In the genomic region with DNA sequence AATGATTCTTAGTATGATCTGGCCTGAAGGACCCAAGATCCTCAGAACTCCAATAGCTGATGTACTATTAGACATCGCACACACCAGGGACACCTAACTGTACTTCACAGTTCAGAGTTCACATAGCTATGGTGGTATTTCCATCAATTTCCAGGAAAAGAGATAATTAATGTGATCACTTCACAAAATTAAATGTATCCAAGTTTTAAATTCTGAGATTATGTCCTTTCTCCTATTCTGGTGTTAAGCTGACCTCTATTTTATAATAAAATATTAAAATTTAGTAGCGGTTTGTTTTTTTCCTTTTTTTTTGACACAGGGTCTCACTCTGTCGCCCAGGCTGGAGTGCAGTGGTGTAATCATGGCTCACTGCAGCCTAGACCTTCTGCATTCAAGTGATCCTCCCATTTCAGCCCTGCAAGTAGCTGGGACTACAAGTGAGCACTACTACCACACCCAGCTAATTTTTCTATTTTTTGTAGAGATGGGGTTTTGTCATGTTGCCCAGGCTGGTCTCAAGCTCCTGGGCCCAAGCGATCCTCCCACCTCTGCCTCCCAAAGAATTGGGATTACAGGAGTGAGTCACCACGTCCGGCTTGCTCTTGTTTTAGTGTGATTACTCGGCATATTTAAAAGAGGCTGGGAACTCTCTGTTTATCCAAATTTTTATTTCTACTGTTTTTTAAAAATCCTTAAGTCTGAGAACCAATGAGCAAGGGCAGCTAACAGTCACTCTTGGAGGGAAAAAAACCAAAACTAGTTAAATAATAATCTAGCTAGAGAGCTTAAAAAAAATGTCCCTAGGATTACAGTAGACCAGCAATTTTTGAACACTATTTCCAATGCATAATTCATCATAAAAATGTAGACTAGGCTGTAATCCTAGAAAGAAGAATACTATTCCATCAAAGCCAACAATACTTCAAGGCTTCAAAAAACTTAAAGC, we compare ENCODE assay signal across 11 cellular contexts. TPM values are rescaled to one million over a fixed set of nuclear protein-coding genes. Genes with fewer than 3 reads are reported as not detected.
DNase-seq lines count a peak whose midpoint lies in the region; ATAC-seq, FAIRE-seq and TF ChIP-seq lines count a peak whose summit lies in the region.
"Had no signal": no experiment of that assay in that cellular context is flagged by ENCODE, and none has a peak within 500 bp of the region (broad histone marks: within the 10 kb centered on the region; RNA-seq: fewer than 3 reads in every experiment).

No MANE protein-coding gene starts in this region.

- POLR2A ChIA-PET in SK-N-SH (lab: Yijun Ruan, JAX): no interaction called here

- no peaks in the 10 kb centered on the region for H3K9me2 ChIP-seq in SK-N-SH

- H3K4me3 ChIP-seq in SK-N-SH (ENCODE audit: low read depth in 2 of 2, low read length in 1 of 2) (no peak overlapping the region), pancreas (no peak overlapping the region)

- H3K9me3 ChIP-seq in SK-N-SH (no peaks in the 10 kb centered on the region), pancreas (no peaks in the 10 kb centered on the region)

- H3K27ac ChIP-seq in SK-N-SH (ENCODE audit: low read depth in 2 of 2, low read length in 1 of 2) (peak overlapping the region in 1 of 2 experiments; percentile 82; a peak in 2 of 4 replicates), pancreas (no peak overlapping the region)

- TF ChIP-seq RAD21 in SK-N-SH (IDR thresholded peaks at IDR 0.05; ENCODE audit: low read length): no peak

- ATAC-seq in esophagus mucosa: peak; percentile 45
- ATAC-seq in pancreas: peak in 3 of 4 donors; percentile 14 to 35 (median 30)

- no peaks in the 10 kb centered on the region for H3K27me3 ChIP-seq in SK-N-SH (ENCODE audit: insufficient read depth)
- H3K27me3 ChIP-seq in pancreas: no peaks in the 10 kb centered on the region

- H3K36me3 ChIP-seq in SK-N-SH (replicated peaks in 1 of 2; ENCODE audit: control insufficient read depth in 1 of 2, insufficient read depth in 2 of 2, low read length in 1 of 2) (no peaks in the 10 kb centered on the region), pancreas (no peaks in the 10 kb centered on the region)

- TF ChIP-seq EP300 in SK-N-SH (IDR thresholded peaks at IDR 0.05; ENCODE audit: borderline replicate concordance in 1 of 2, low read depth in 1 of 2, low read length in 1 of 2): no peak

- H3K4me1 ChIP-seq in SK-N-SH (ENCODE audit: control insufficient read depth in 1 of 2, insufficient read depth in 2 of 2, low read depth in 1 of 2, low read length in 1 of 2) (peaks cover 7 to 45% of the 10 kb centered on the region in 2 experiments; a peak in 3 of 4 replicates), pancreas (no peaks in the 10 kb centered on the region)

- FAIRE-seq in pancreas (lab: Jason Lieb, UNC): no peak

- peaks cover 98% of the 10 kb centered on the region for H3K79me2 ChIP-seq in SK-N-SH (ENCODE audit: insufficient read depth)

- peaks cover 4% of the 10 kb centered on the region for H4K20me1 ChIP-seq in SK-N-SH (ENCODE audit: insufficient read depth)

- CTCF ChIA-PET in SK-N-SH (lab: Yijun Ruan, JAX): no interaction called here

- H3K9ac ChIP-seq in SK-N-SH: peak overlapping the region; percentile 15; the same call in 1 of the 2 replicates

- no peak overlapping the region for H2AFZ ChIP-seq in SK-N-SH (ENCODE audit: low read depth)

- peak; percentile 60 for DNase-seq in GM04504 (ENCODE audit: low read depth)
- DNase-seq in SK-N-SH: no peak
- DNase-seq in pancreas: no peak
- no peak for DNase-seq in posterior vena cava (ENCODE audit: low spot score)
- no peak for DNase-seq in posterior cingulate gyrus
- no peak for DNase-seq in NCI-H1694 treated with DMSO at 0.1 percent for 48 hours (lab: John Stamatoyannopoulos, UW)
- no peak for DNase-seq in Ammon's horn (ENCODE audit: low spot score)
- DNase-seq: activated naive CD8-positive, alpha-beta T cell treated with anti-CD3 and anti-CD28 coated beads, Interleukin-2, amount 10 ng/mL, durations not matched to agents 7 days and 5 days; NCI-H1105; stimulated activated CD8-positive, alpha-beta memory T cell treated with anti-CD3 and anti-CD28 coated beads, Interleukin-4, amount 100 ng/mL, for 48 hours had no signal

- 60% methylated on average over 7 of the region's 7 CpGs for whole genome bisulfite sequencing in SK-N-SH (ENCODE audit: low lambda C conversion rate)
- 90 to 96% methylated on average over 7 of the region's 7 CpGs for WGBS in pancreas, 2 donors

- intact Hi-C loops in pancreas (cut with DNase I) (no loop called here), posterior vena cava (cut with DNase I) (no loop called here), posterior cingulate gyrus (cut with DNase I) (no loop called here)

- H3F3A ChIP-seq in SK-N-SH (replicated peaks; ENCODE audit: insufficient read depth): peaks cover 35% of the 10 kb centered on the region

- no peak for TF ChIP-seq CTCF in SK-N-SH (IDR thresholded peaks at IDR 0.05)
- no peak for TF ChIP-seq CTCF in pancreas (IDR thresholded peaks at IDR 0.05)

- peak overlapping the region; percentile 20; the same call in 1 of the 2 replicates for H3K4me2 ChIP-seq in SK-N-SH

TF ChIP-seq in SK-N-SH, 30 proteins besides CTCF, POLR2A, EP300 and RAD21:
- TF ChIP-seq FOSL2 (IDR thresholded peaks at IDR 0.05; ENCODE audit: borderline replicate concordance, low read depth) (peak; percentile 77), JUND (IDR thresholded peaks at IDR 0.05) (peak; percentile 52), MXI1 (IDR thresholded peaks at IDR 0.05; ENCODE audit: low read depth, low read length) (no peak)
TF ChIP-seq in SK-N-SH: peak in this region for 2.

RNA-seq across cellular contexts. Expression of a gene that starts 16.0 kb away (rescaled TPM):
- 18.2 and 23.1 TPM in 2 replicates for polyA plus RNA-seq in SK-N-SH (2012; rRNA removed)
- 20.1 and 21.5 TPM in 2 replicates for polyA plus RNA-seq in SK-N-SH (2012; cell fraction: cytosol; rRNA removed)
- 14.1 and 23.0 TPM in 2 replicates for polyA plus RNA-seq in SK-N-SH (2012; cell fraction: nucleus; rRNA removed)
- 16.5 TPM for total RNA-seq in esophagus mucosa
- 10 to 100 TPM; 11.8 to 18.1 (median 12.5) TPM for total RNA-seq in pancreas
- 10 to 100 TPM in 1 of 2 donors, 1 to 10 TPM in 1; 7.3 to 16.2 TPM for polyA plus RNA-seq in pancreas
- total RNA-seq in posterior vena cava: 100 to 1,000 TPM in 1 of 2 donors, 10 to 100 TPM in 1; 74.6 to 110 TPM
